8 cellular contexts compared by ENCODE assay signal in genomic region chr6:136289327-136289578, GRCh38. TPM values are rescaled to one million over a fixed set of nuclear protein-coding genes. Genes with fewer than 3 reads are reported as not detected.
DNase-seq lines count a peak whose midpoint lies in the region; ATAC-seq and TF ChIP-seq lines count a peak whose summit lies in the region.

No MANE protein-coding gene starts in this region.

- H3K27me3 Mint-ChIP-seq in Calu3 (ENCODE audit: unreplicated experiment): no peaks in the 10 kb centered on the region
- H3K27me3 Mint-ChIP-seq in activated T-helper 1 cell treated with anti-CD3 and anti-CD28 coated beads, Interleukin-12 subunit alpha, Interleukin-12 subunit beta, Interleukin-2, Interleukin-4 antibody, amounts not matched to agents 30 ng/mL and 10 ng/mL and 1 ng/mL, durations not matched to agents 14 hours and 24 hours and 36 hours (ENCODE audit: insufficient read depth): peaks cover 2% of the 10 kb centered on the region
- no peaks in the 10 kb centered on the region for H3K27me3 Mint-ChIP-seq in naive B cell

- H3K79me2 ChIP-seq in KMS-11 (ENCODE audit: insufficient read depth, low read depth): peaks cover 49% of the 10 kb centered on the region

- H3K9me3 Mint-ChIP-seq in Calu3 (ENCODE audit: low read depth, unreplicated experiment): no peaks in the 10 kb centered on the region
- H3K9me3 Mint-ChIP-seq in activated T-helper 1 cell treated with anti-CD3 and anti-CD28 coated beads, Interleukin-12 subunit alpha, Interleukin-12 subunit beta, Interleukin-2, Interleukin-4 antibody, amounts not matched to agents 30 ng/mL and 10 ng/mL and 1 ng/mL, durations not matched to agents 14 hours and 24 hours and 36 hours: no peaks in the 10 kb centered on the region
- H3K9me3 Mint-ChIP-seq in naive B cell: peaks cover 0 to 4% (median 0%) of the 10 kb centered on the region in 7 donors

- peaks cover 48% of the 10 kb centered on the region for H4K20me1 ChIP-seq in KMS-11 (ENCODE audit: insufficient read depth)

- H3K36me3 Mint-ChIP-seq in Calu3 (ENCODE audit: insufficient read depth, unreplicated experiment) (peaks cover 47% of the 10 kb centered on the region), naive B cell (peaks cover 9% of the 10 kb centered on the region in 2 donors)
- H3K36me3 Mint-ChIP-seq in activated T-helper 1 cell treated with anti-CD3 and anti-CD28 coated beads, Interleukin-12 subunit alpha, Interleukin-12 subunit beta, Interleukin-2, Interleukin-4 antibody, amounts not matched to agents 30 ng/mL and 10 ng/mL and 1 ng/mL, durations not matched to agents 14 hours and 24 hours and 36 hours (ENCODE audit: low read depth): peaks cover 25% of the 10 kb centered on the region

- intact Hi-C loops in Calu3 (cut with micrococcal nuclease; ENCODE audit: unreplicated experiment) (no loop called here), Panc1 (cut with micrococcal nuclease; ENCODE audit: unreplicated experiment) (no loop called here)
- intact Hi-C loops in activated T-helper 1 cell treated with anti-CD3 and anti-CD28 coated beads, Interleukin-12 subunit alpha, Interleukin-12 subunit beta, Interleukin-2, Interleukin-4 antibody, amounts not matched to agents 30 ng/mL and 10 ng/mL and 1 ng/mL, durations not matched to agents 14 hours and 24 hours and 36 hours (cut with micrococcal nuclease): loop anchor here (1.0 to 2.0 kb wide), 6 partner anchors 39 to 1235 kb away; partner anchors contain the start of genes AHI1, HBS1L, MAP7 and MTFR2

- H3K27ac Mint-ChIP-seq in Calu3 (ENCODE audit: unreplicated experiment) (peak overlapping the region; percentile 100), naive B cell (peak overlapping the region; percentile 100)
- H3K27ac Mint-ChIP-seq in activated T-helper 1 cell treated with anti-CD3 and anti-CD28 coated beads, Interleukin-12 subunit alpha, Interleukin-12 subunit beta, Interleukin-2, Interleukin-4 antibody, amounts not matched to agents 30 ng/mL and 10 ng/mL and 1 ng/mL, durations not matched to agents 14 hours and 24 hours and 36 hours: peak overlapping the region; percentile 99

- H3K9me3 ChIP-seq in Panc1 (ENCODE audit: control insufficient read depth, insufficient read depth, low read depth, low read length): no peaks in the 10 kb centered on the region

- DNase-seq in Calu3 (peak; percentile 87), Panc1 (ENCODE audit: low read depth, low spot score) (peak; percentile 45), fibroblast of gingiva (ENCODE audit: low read depth) (peak; percentile 89), naive B cell (peak; percentile 94)
- DNase-seq in activated T-helper 1 cell treated with anti-CD3 and anti-CD28 coated beads, Interleukin-12 subunit alpha, Interleukin-12 subunit beta, Interleukin-2, Interleukin-4 antibody, amounts not matched to agents 30 ng/mL and 10 ng/mL and 1 ng/mL, durations not matched to agents 14 hours and 24 hours and 36 hours (ENCODE audit: low spot score): peak; percentile 94
- DNase-seq in stimulated activated CD8-positive, alpha-beta memory T cell treated with anti-CD3 and anti-CD28 coated beads, Interleukin-7, amount 100 ng/mL, for 48 hours (ENCODE audit: extremely low read depth in 1 of 2, low read depth in 1 of 2): peak; percentile 78 to 82

- no peaks in the 10 kb centered on the region for H3K36me3 ChIP-seq in KMS-11 (ENCODE audit: insufficient read depth)
- H3K36me3 ChIP-seq in Panc1 (ENCODE audit: control insufficient read depth, insufficient read depth, low read length): no peaks in the 10 kb centered on the region; the same call in 1 of the 2 replicates

- H3K4me3 Mint-ChIP-seq in Calu3 (ENCODE audit: low read depth, unreplicated experiment): peak overlapping the region; percentile 89
- H3K4me3 Mint-ChIP-seq in activated T-helper 1 cell treated with anti-CD3 and anti-CD28 coated beads, Interleukin-12 subunit alpha, Interleukin-12 subunit beta, Interleukin-2, Interleukin-4 antibody, amounts not matched to agents 30 ng/mL and 10 ng/mL and 1 ng/mL, durations not matched to agents 14 hours and 24 hours and 36 hours: peak overlapping the region; percentile 98
- H3K4me3 Mint-ChIP-seq in naive B cell: peak overlapping the region; percentile 96 to 100 (median 99)

- H3K27me3 ChIP-seq in KMS-11 (ENCODE audit: insufficient read depth, low read depth) (no peaks in the 10 kb centered on the region), Panc1 (ENCODE audit: control insufficient read depth, insufficient read depth, low read length) (no peaks in the 10 kb centered on the region)

- BruUV-seq in Calu3 (replicated peaks; lab: Mats Ljungman, UMichigan) (TSS peak; percentile 55), Panc1 (replicated peaks; lab: Mats Ljungman, UMichigan) (TSS peak; percentile 86)

- CTCF ChIA-PET in Calu3 (lab: Charles Lee): interaction anchor here (1.0 to 2.1 kb wide), 3 partner anchors 15 to 261 kb away, joined by 3 to 7 read pairs (median 3); partner anchors contain the start of gene MAP7
- CTCF ChIA-PET in Panc1 (lab: Charles Lee): no interaction called here

- in situ Hi-C loops in Panc1 (cut with HindIII; ENCODE audit: low pct_unique_long_range_greater_than_20kb, low sequenced_read_pairs): no loop called here

- POLR2A ChIA-PET in Panc1 (lab: Charles Lee): interaction anchor here (0.9 kb wide), 1 partner anchor 15 kb away, joined by 5 read pairs; no protein-coding TSS in a partner anchor

- ATAC-seq in GM21717 (IDR thresholded peaks at IDR 0.05; ENCODE audit: unreplicated experiment) (peak; percentile 43), Panc1 (peak; percentile 82), naive B cell (ENCODE audit: low read depth in 2 of 2) (peak; percentile 40 to 50)

- H3K4me1 Mint-ChIP-seq in Calu3 (ENCODE audit: low read depth, unreplicated experiment): peaks cover 12% of the 10 kb centered on the region
- H3K4me1 Mint-ChIP-seq in activated T-helper 1 cell treated with anti-CD3 and anti-CD28 coated beads, Interleukin-12 subunit alpha, Interleukin-12 subunit beta, Interleukin-2, Interleukin-4 antibody, amounts not matched to agents 30 ng/mL and 10 ng/mL and 1 ng/mL, durations not matched to agents 14 hours and 24 hours and 36 hours (ENCODE audit: low read depth): peaks cover 54% of the 10 kb centered on the region
- H3K4me1 Mint-ChIP-seq in naive B cell: peaks cover 34 to 61% (median 53%) of the 10 kb centered on the region in 3 donors

- peaks cover 50% of the 10 kb centered on the region for H3K4me1 ChIP-seq in KMS-11 (ENCODE audit: low read depth, poor library complexity, severe bottlenecking)
- H3K4me1 ChIP-seq in Panc1 (ENCODE audit: control insufficient read depth, insufficient read depth, low read length): peaks cover 22% of the 10 kb centered on the region; the same call in 1 of the 2 replicates

- H2AFZ ChIP-seq in KMS-11 (ENCODE audit: low read depth): peak overlapping the region; percentile 47; the same call in 1 of the 2 replicates

- no peak overlapping the region for H3K4me3 ChIP-seq in KMS-11 (IDR thresholded peaks at IDR 0.05; ENCODE audit: insufficient read depth, low read depth, low read length)
- peak overlapping the region; percentile 97 to 99 for H3K4me3 ChIP-seq in Panc1 (ENCODE audit: low read depth in 2 of 2, low read length in 2 of 2)

- H3K9ac ChIP-seq in KMS-11: peak overlapping the region; percentile 98

- peak overlapping the region; percentile 98 for H3K27ac ChIP-seq in KMS-11
- peak overlapping the region; percentile 91 for H3K27ac ChIP-seq in Panc1 (ENCODE audit: low read length)

- H3K4me2 ChIP-seq in KMS-11: peak overlapping the region; percentile 66; the same call in 1 of the 2 replicates

- no peak for TF ChIP-seq CTCF in Calu3 (IDR thresholded peaks at IDR 0.05; ENCODE audit: unreplicated experiment)
- TF ChIP-seq CTCF in KMS-11 (conservative IDR thresholded peaks at IDR 0.05; ENCODE audit: low read depth, low read length): no peak
- no peak for TF ChIP-seq CTCF in Panc1 (IDR thresholded peaks at IDR 0.05)

RNA-seq across cellular contexts. Expression of gene BCLAF1, which starts 0.4 kb away (rescaled TPM):
- total RNA-seq in Calu3 (2022) (139 and 154 TPM in 2 replicates), Panc1 (2021; ENCODE audit: unreplicated experiment) (151 TPM)
- 54.5 TPM for polyA plus RNA-seq in Panc1 (2012; ENCODE audit: insufficient read length)
- 233 and 237 TPM in 2 replicates for total RNA-seq in activated T-helper 1 cell treated with anti-CD3 and anti-CD28 coated beads, Interleukin-12 subunit alpha, Interleukin-12 subunit beta, Interleukin-2, Interleukin-4 antibody, amounts not matched to agents 30 ng/mL and 10 ng/mL and 1 ng/mL, durations not matched to agents 14 hours and 24 hours and 36 hours
- polyA plus RNA-seq in naive B cell (ENCODE audit: low read depth in 6 of 6): 100 to 1,000 TPM in 5 of 6 donors, 10 to 100 TPM in 1; 73.9 to 180 (median 138) TPM

RNA-seq across cellular contexts. Expression of gene MTFR2, which starts 39.1 kb away (rescaled TPM):
- total RNA-seq in Calu3 (2022) (7.0 and 7.7 TPM in 2 replicates), Panc1 (2021; ENCODE audit: unreplicated experiment) (12.8 TPM)
- polyA plus RNA-seq in Panc1 (2012; ENCODE audit: insufficient read length): 4.2 TPM
- 23.3 and 27.6 TPM in 2 replicates for total RNA-seq in activated T-helper 1 cell treated with anti-CD3 and anti-CD28 coated beads, Interleukin-12 subunit alpha, Interleukin-12 subunit beta, Interleukin-2, Interleukin-4 antibody, amounts not matched to agents 30 ng/mL and 10 ng/mL and 1 ng/mL, durations not matched to agents 14 hours and 24 hours and 36 hours
- polyA plus RNA-seq in naive B cell (ENCODE audit: low read depth in 6 of 6): 1 to 10 TPM in 1 of 6 donors, under 1 TPM in 4, not detected in 1; 0.25 to 1.3 (median 0.63) TPM
